ENCODE assay signal across 11 cellular contexts in genomic region chr7:155669717-155670505, GRCh38. TPM values are rescaled to one million over a fixed set of nuclear protein-coding genes. Genes with fewer than 3 reads are reported as not detected.
DNase-seq lines count a peak whose midpoint lies in the region; ATAC-seq, FAIRE-seq and TF ChIP-seq lines count a peak whose summit lies in the region.
"Had no signal": no experiment of that assay in that cellular context is flagged by ENCODE, and none has a peak within 500 bp of the region (broad histone marks: within the 10 kb centered on the region; RNA-seq: fewer than 3 reads in every experiment).

No MANE protein-coding gene starts in this region.

- peaks cover 17 to 21% of the 10 kb centered on the region in 2 experiments for H3K36me3 ChIP-seq in SK-N-SH (replicated peaks in 1 of 2; ENCODE audit: control insufficient read depth in 1 of 2, insufficient read depth in 2 of 2, low read length in 1 of 2)
- H3K36me3 ChIP-seq in pancreas, result peaks cover 0 to 4% (median 0%) of the 10 kb centered on the region in 3 donors
- no peaks in the 10 kb centered on the region for H3K36me3 ChIP-seq in smooth muscle cell (ENCODE audit: low read depth)

- no peaks in the 10 kb centered on the region for H3K27me3 ChIP-seq in SK-N-SH (ENCODE audit: insufficient read depth)
- H3K27me3 ChIP-seq in pancreas, result no peaks in the 10 kb centered on the region
- no peaks in the 10 kb centered on the region for H3K27me3 ChIP-seq in smooth muscle cell (ENCODE audit: low read depth)

- H3K79me2 ChIP-seq in SK-N-SH (ENCODE audit: insufficient read depth), result peaks cover 94% of the 10 kb centered on the region
- H3K79me2 ChIP-seq in smooth muscle cell (ENCODE audit: low read depth), result peaks cover 80% of the 10 kb centered on the region

- TF ChIP-seq RAD21 in SK-N-SH (IDR thresholded peaks at IDR 0.05; ENCODE audit: low read length), result no peak

- H3K9me3 ChIP-seq in SK-N-SH, result no peaks in the 10 kb centered on the region
- H3K9me3 ChIP-seq in pancreas, result no peaks in the 10 kb centered on the region
- no peaks in the 10 kb centered on the region for H3K9me3 ChIP-seq in smooth muscle cell (replicated peaks; ENCODE audit: low read depth)

- H3F3A ChIP-seq in SK-N-SH (replicated peaks; ENCODE audit: insufficient read depth), result peaks cover 36% of the 10 kb centered on the region
- H3F3A ChIP-seq in smooth muscle cell (ENCODE audit: low read depth), result peaks cover 13% of the 10 kb centered on the region

- intact Hi-C loops in pancreas (cut with DNase I), result no loop called here

- DNase-seq in GM04504 (ENCODE audit: low read depth) (peak; percentile 26), SK-N-SH (peak; percentile 39), foreskin melanocyte (peak; percentile 92), pancreas (no peak), midbrain (lab: John Stamatoyannopoulos, UW) (no peak), smooth muscle cell (lab: John Stamatoyannopoulos, UW; ENCODE audit: unreplicated experiment) (no peak)
- DNase-seq: activated T-cell treated with anti-CD3 and anti-CD28 coated beads, Interleukin-2, amount 50 U/mL, for 72 hours; SHP77 treated with DMSO at 0.1 percent for 48 hours had no signal

- no peak for TF ChIP-seq EP300 in SK-N-SH (IDR thresholded peaks at IDR 0.05; ENCODE audit: borderline replicate concordance in 1 of 2, low read depth in 1 of 2, low read length in 1 of 2)

- ATAC-seq in pancreas (peak in 3 of 4 donors; percentile 52 to 59 (median 58)), HG02610 (IDR thresholded peaks at IDR 0.05; ENCODE audit: unreplicated experiment) (no peak)
- ATAC-seq: activated T-cell treated with anti-CD3 and anti-CD28 coated beads, Interleukin-2, amount 50 U/mL, for 72 hours; esophagus mucosa; HCT116 had no signal

- H3K4me1 ChIP-seq in SK-N-SH (ENCODE audit: control insufficient read depth in 1 of 2, insufficient read depth in 2 of 2, low read depth in 1 of 2, low read length in 1 of 2) (peaks cover 20 to 24% of the 10 kb centered on the region in 2 experiments; a peak in 3 of 4 replicates), pancreas (peaks cover 10 to 20% (median 13%) of the 10 kb centered on the region in 3 donors), smooth muscle cell (ENCODE audit: low read depth) (peaks cover 10% of the 10 kb centered on the region)

- POLR2A ChIA-PET in SK-N-SH (lab: Yijun Ruan, JAX), result no interaction called here

- H3K9ac ChIP-seq in SK-N-SH (no peak overlapping the region), smooth muscle cell (ENCODE audit: low read depth) (no peak overlapping the region)

- H3K4me2 ChIP-seq in SK-N-SH (peak overlapping the region; percentile 59), smooth muscle cell (no peak overlapping the region)

- H3K27ac ChIP-seq in SK-N-SH (ENCODE audit: low read depth in 2 of 2, low read length in 1 of 2), result peak overlapping the region; percentile 5 to 65
- peak overlapping the region in 1 of 4 donors; percentile 17 for H3K27ac ChIP-seq in pancreas
- H3K27ac ChIP-seq in smooth muscle cell (ENCODE audit: low read depth), result no peak overlapping the region

- FAIRE-seq in pancreas (lab: Jason Lieb, UNC), result no peak

- no peak overlapping the region for H3K4me3 ChIP-seq in SK-N-SH (ENCODE audit: low read depth in 2 of 2, low read length in 1 of 2)
- no peak overlapping the region for H3K4me3 ChIP-seq in pancreas
- H3K4me3 ChIP-seq in smooth muscle cell, result no peak overlapping the region

- H2AFZ ChIP-seq in SK-N-SH (ENCODE audit: low read depth) (no peak overlapping the region), smooth muscle cell (ENCODE audit: low read depth) (no peak overlapping the region)

- H3K9me2 ChIP-seq in SK-N-SH, result no peaks in the 10 kb centered on the region

- CTCF ChIA-PET in SK-N-SH (lab: Yijun Ruan, JAX), result interaction anchor here (1.1 to 3.0 kb wide), 3 partner anchors 9 to 71 kb away, joined by 3 to 8 read pairs (median 3); no protein-coding TSS in a partner anchor

- 74% methylated on average over 11 of the region's 11 CpGs for whole genome bisulfite sequencing in SK-N-SH (ENCODE audit: low lambda C conversion rate)
- WGBS in pancreas, 2 donors, result 75 to 77% methylated on average over 11 of the region's 11 CpGs
- WGBS in smooth muscle cell (ENCODE audit: low lambda C conversion rate), result 87% methylated on average over 11 of the region's 11 CpGs

- H4K20me1 ChIP-seq in SK-N-SH (ENCODE audit: insufficient read depth), result peaks cover 84% of the 10 kb centered on the region
- H4K20me1 ChIP-seq in smooth muscle cell (ENCODE audit: low read depth), result peaks cover 95% of the 10 kb centered on the region

- TF ChIP-seq CTCF in SK-N-SH (IDR thresholded peaks at IDR 0.05), result no peak
- TF ChIP-seq CTCF in pancreas (IDR thresholded peaks at IDR 0.05), result no peak
- no peak for TF ChIP-seq CTCF in smooth muscle cell (IDR thresholded peaks at IDR 0.05; ENCODE audit: borderline replicate concordance, insufficient read depth, poor library complexity, severe bottlenecking)

TF ChIP-seq in SK-N-SH, 30 proteins besides CTCF, POLR2A, EP300 and RAD21 (continues in another document):
- TF ChIP-seq SIN3A (IDR thresholded peaks at IDR 0.05; ENCODE audit: borderline replicate concordance, low read depth, low read length) (no peak), GABPA (IDR thresholded peaks at IDR 0.05; ENCODE audit: low read depth) (no peak), POLR2AphosphoS5 (IDR thresholded peaks at IDR 0.05; ENCODE audit: low read depth, low read length) (no peak), FOXJ3 (CRISPR knock-in tag; IDR thresholded peaks at IDR 0.05) (no peak), FOXM1 (IDR thresholded peaks at IDR 0.05; ENCODE audit: low read depth) (no peak), MXI1 (IDR thresholded peaks at IDR 0.05; ENCODE audit: low read depth, low read length) (no peak), TAF1 (IDR thresholded peaks at IDR 0.05; ENCODE audit: borderline replicate concordance, low read depth, low read length) (no peak), TCF12 (IDR thresholded peaks at IDR 0.05) (peak; percentile 86), RCOR1 (IDR thresholded peaks at IDR 0.05; ENCODE audit: low read length) (no peak), REST (IDR thresholded peaks at IDR 0.05; ENCODE audit: low read depth, low read length) (no peak), JUND (IDR thresholded peaks at IDR 0.05) (peak; percentile 32; the same call in 1 of the 2 replicates), ELF1 (IDR thresholded peaks at IDR 0.05) (0 out of 2 replicates have a peak, but pooled peaks have one; percentile 20), GATA2 (CRISPR knock-in tag; IDR thresholded peaks at IDR 0.05) (no peak), SMC3 (IDR thresholded peaks at IDR 0.05; ENCODE audit: low read depth, low read length) (no peak)
- TF ChIP-seq, protein P1, sequence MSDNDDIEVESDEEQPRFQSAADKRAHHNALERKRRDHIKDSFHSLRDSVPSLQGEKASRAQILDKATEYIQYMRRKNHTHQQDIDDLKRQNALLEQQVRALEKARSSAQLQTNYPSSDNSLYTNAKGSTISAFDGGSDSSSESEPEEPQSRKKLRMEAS (IDR thresholded peaks at IDR 0.05; ENCODE audit: low read depth), result 0 out of 2 replicates have a peak, but pooled peaks have one; percentile 23
- TF ChIP-seq, protein P2, sequence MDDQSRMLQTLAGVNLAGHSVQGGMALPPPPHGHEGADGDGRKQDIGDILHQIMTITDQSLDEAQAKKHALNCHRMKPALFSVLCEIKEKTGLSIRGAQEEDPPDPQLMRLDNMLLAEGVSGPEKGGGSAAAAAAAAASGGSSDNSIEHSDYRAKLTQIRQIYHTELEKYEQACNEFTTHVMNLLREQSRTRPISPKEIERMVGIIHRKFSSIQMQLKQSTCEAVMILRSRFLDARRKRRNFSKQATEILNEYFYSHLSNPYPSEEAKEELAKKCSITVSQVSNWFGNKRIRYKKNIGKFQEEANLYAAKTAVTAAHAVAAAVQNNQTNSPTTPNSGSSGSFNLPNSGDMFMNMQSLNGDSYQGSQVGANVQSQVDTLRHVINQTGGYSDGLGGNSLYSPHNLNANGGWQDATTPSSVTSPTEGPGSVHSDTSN (IDR thresholded peaks at IDR 0.05), result 0 out of 2 replicates have a peak, but pooled peaks have one; percentile 18
- TF ChIP-seq, protein P3, sequence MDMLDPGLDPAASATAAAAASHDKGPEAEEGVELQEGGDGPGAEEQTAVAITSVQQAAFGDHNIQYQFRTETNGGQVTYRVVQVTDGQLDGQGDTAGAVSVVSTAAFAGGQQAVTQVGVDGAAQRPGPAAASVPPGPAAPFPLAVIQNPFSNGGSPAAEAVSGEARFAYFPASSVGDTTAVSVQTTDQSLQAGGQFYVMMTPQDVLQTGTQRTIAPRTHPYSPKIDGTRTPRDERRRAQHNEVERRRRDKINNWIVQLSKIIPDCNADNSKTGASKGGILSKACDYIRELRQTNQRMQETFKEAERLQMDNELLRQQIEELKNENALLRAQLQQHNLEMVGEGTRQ (IDR thresholded peaks at IDR 0.05; ENCODE audit: borderline replicate concordance, low read depth, low read length), result no peak

RNA-seq across cellular contexts. Expression of gene RBM33, which starts 25.4 kb away (rescaled TPM):
- polyA plus RNA-seq in SK-N-SH (2012; rRNA removed), result 11.8 and 13.8 TPM in 2 replicates
- 6.8 and 7.4 TPM in 2 replicates for polyA plus RNA-seq in SK-N-SH (2012; cell fraction: cytosol; rRNA removed)
- polyA plus RNA-seq in SK-N-SH (2012; cell fraction: nucleus; rRNA removed), result 81.1 and 97.7 TPM in 2 replicates
- total RNA-seq in pancreas, result 10 to 100 TPM; 31.3 to 40.1 (median 33.7) TPM
- 10 to 100 TPM; 14.6 to 32.4 TPM for polyA plus RNA-seq in pancreas
- total RNA-seq in smooth muscle cell, result 16.2 and 22.5 TPM in 2 replicates
- polyA plus RNA-seq in smooth muscle cell, result 25.3 and 45.7 TPM in 2 replicates

Comparison
In these comparisons a context has a peak if more than half of its experiments do, and no peak if none do; other contexts are left out.
1. DNase-seq: peak in GM04504 (single experiment), SK-N-SH (single experiment) and foreskin melanocyte (single experiment); none in pancreas (0 of 6), midbrain (single experiment) and smooth muscle cell (single experiment).